ENCODE assay signal across 12 cellular contexts in the genomic region with DNA sequence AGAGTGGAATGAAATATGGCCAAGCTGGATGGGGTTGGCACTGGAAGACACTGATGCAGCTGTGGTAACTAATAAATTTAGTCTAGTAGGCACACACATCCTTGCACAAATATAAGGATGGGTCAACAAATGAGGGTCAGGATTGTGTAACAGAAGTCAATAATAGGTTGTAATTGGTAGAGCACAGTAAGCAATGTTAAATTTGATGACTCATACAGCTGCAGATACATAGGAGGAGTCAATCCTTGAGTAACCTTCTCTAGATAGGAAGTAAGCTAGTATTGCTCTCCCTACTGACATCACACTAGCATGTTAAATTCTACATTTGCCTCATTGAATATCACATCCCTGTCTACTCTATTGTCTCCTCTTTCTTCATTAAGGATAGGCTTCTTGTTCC.
DNase-seq lines count a peak whose midpoint lies in the region; ATAC-seq and TF ChIP-seq lines count a peak whose summit lies in the region.
"Had no signal": no experiment of that assay in that cellular context is flagged by ENCODE, and none has a peak within 500 bp of the region (broad histone marks: within the 10 kb centered on the region; RNA-seq: fewer than 3 reads in every experiment).

No MANE protein-coding gene starts in this region.

- no peak overlapping the region for H3K4me3 ChIP-seq in adrenal gland
- H3K4me3 ChIP-seq: right atrium auricular region had no signal

- DNase-seq in DMS53 (lab: John Stamatoyannopoulos, UW) (peak; percentile 81), LoVo (ENCODE audit: low spot score) (peak; percentile 8), SKM-1 (lab: John Stamatoyannopoulos, UW; ENCODE audit: unreplicated experiment) (peak; percentile 64), foreskin keratinocyte (peak; percentile 22 to 57), adrenal gland (no peak), activated T-cell treated with anti-CD3 and anti-CD28 coated beads for 4 hours (no peak)
- no peak for DNase-seq in stimulated activated CD4-positive, alpha-beta T cell treated with anti-CD3 and anti-CD28 coated beads, Interleukin-12 subunit alpha, Interleukin-12 subunit beta, amount 100 ng/mL, for 4 hours
- DNase-seq: activated T-cell treated with anti-CD3 and anti-CD28 coated beads, Interleukin-2, amount 50 U/mL, for 4 hours; CD4-positive, alpha-beta memory T cell; NCI-H774 had no signal

- no peaks in the 10 kb centered on the region for H3K36me3 ChIP-seq in adrenal gland (replicated peaks in 1 of 2)
- H3K36me3 ChIP-seq: right atrium auricular region had no signal

- ATAC-seq in foreskin keratinocyte (peak; percentile 81), HG03108 (IDR thresholded peaks at IDR 0.05; ENCODE audit: unreplicated experiment) (no peak)

- TF ChIP-seq CTCF in foreskin keratinocyte (conservative IDR thresholded peaks at IDR 0.05) (no peak), adrenal gland (IDR thresholded peaks at IDR 0.05) (no peak)

- intact Hi-C loops in adrenal gland (cut with DNase I), result no loop called here

- no peak for TF ChIP-seq POLR2A in adrenal gland (IDR thresholded peaks at IDR 0.05)

- H3K9me3 ChIP-seq in adrenal gland (replicated peaks in 1 of 3), result peaks cover 0 to 6% (median 0%) of the 10 kb centered on the region in 3 donors
- H3K9me3 ChIP-seq: right atrium auricular region had no signal

- H3K27ac ChIP-seq in foreskin keratinocyte, result no peak overlapping the region
- H3K27ac ChIP-seq in adrenal gland, result no peak overlapping the region
- H3K27ac ChIP-seq: right atrium auricular region had no signal

- H3K27me3 ChIP-seq in foreskin keratinocyte, result no peaks in the 10 kb centered on the region
- H3K27me3 ChIP-seq in adrenal gland, result no peaks in the 10 kb centered on the region
- H3K27me3 ChIP-seq: right atrium auricular region had no signal

- no peaks in the 10 kb centered on the region for H3K4me1 ChIP-seq in foreskin keratinocyte
- no peaks in the 10 kb centered on the region for H3K4me1 ChIP-seq in adrenal gland (replicated peaks in 1 of 2)
- H3K4me1 ChIP-seq: right atrium auricular region had no signal

Comparison
In these comparisons a context has a peak if more than half of its experiments do, and no peak if none do; other contexts are left out.
1. DNase-seq: peak in DMS53 (single experiment), LoVo (single experiment), SKM-1 (single experiment) and foreskin keratinocyte (2 of 2); none in adrenal gland (0 of 7), stimulated activated CD4-positive, alpha-beta T cell treated with anti-CD3 and anti-CD28 coated beads, Interleukin-12 subunit alpha, Interleukin-12 subunit beta, amount 100 ng/mL, for 4 hours (single experiment) and activated T-cell treated with anti-CD3 and anti-CD28 coated beads for 4 hours (single experiment).